Comparison of ENCODE assay signal across 2 cellular contexts in genomic region chr19:53112286-53112685, GRCh38.
TF ChIP-seq lines count a peak whose summit lies in the region.

No MANE protein-coding gene starts in this region.

TF ChIP-seq in IMR-90, 13 proteins besides CTCF, POLR2A, EP300 and RAD21 (continued from another document):
- TF ChIP-seq USF2 (IDR thresholded peaks at IDR 0.05; ENCODE audit: low read depth, low read length) (no peak), NFE2L2 (IDR thresholded peaks at IDR 0.05; ENCODE audit: low read depth, low read length) (no peak), CHD1 (IDR thresholded peaks at IDR 0.05; ENCODE audit: low read depth, low read length) (no peak), BHLHE40 (IDR thresholded peaks at IDR 0.05; ENCODE audit: low read depth, low read length) (no peak), CEBPB (IDR thresholded peaks at IDR 0.05; ENCODE audit: low read depth, low read length) (no peak), MXI1 (IDR thresholded peaks at IDR 0.05; ENCODE audit: borderline replicate concordance, low read depth, low read length) (no peak), FOS (IDR thresholded peaks at IDR 0.05; ENCODE audit: low read depth, low read length) (no peak), RFX5 (IDR thresholded peaks at IDR 0.05; ENCODE audit: low read depth, low read length) (no peak), MAFK (IDR thresholded peaks at IDR 0.05; ENCODE audit: low read depth, low read length) (no peak), SMC3 (IDR thresholded peaks at IDR 0.05; ENCODE audit: low read depth, low read length) (no peak), ELK1 (IDR thresholded peaks at IDR 0.05; ENCODE audit: borderline replicate concordance, low read depth, low read length) (no peak), MAZ (IDR thresholded peaks at IDR 0.05; ENCODE audit: borderline replicate concordance, low read depth, low read length) (no peak)
TF ChIP-seq in IMR-90: peak in this region for 0.

TF ChIP-seq in SK-N-SH, 30 proteins besides CTCF, POLR2A, EP300 and RAD21 (continued from another document):
- TF ChIP-seq REST (IDR thresholded peaks at IDR 0.05; ENCODE audit: low read depth, low read length) (no peak), EZH2phosphoT487 (IDR thresholded peaks at IDR 0.05; ENCODE audit: borderline replicate concordance, low read depth) (no peak), USF1 (IDR thresholded peaks at IDR 0.05; ENCODE audit: borderline replicate concordance, low read depth) (no peak), POLR2AphosphoS5 (IDR thresholded peaks at IDR 0.05; ENCODE audit: low read depth, low read length) (no peak), NRF1 (IDR thresholded peaks at IDR 0.05; ENCODE audit: low read depth, low read length) (no peak), MAX (IDR thresholded peaks at IDR 0.05; ENCODE audit: low read depth) (no peak), RFX5 (IDR thresholded peaks at IDR 0.05; ENCODE audit: low read length) (no peak), PBX3 (IDR thresholded peaks at IDR 0.05) (no peak), IRF3 (IDR thresholded peaks at IDR 0.05; ENCODE audit: low read depth, low read length) (no peak), SMC3 (IDR thresholded peaks at IDR 0.05; ENCODE audit: low read depth, low read length) (no peak), JUND (IDR thresholded peaks at IDR 0.05) (no peak), GABPA (IDR thresholded peaks at IDR 0.05; ENCODE audit: low read depth) (no peak), TAF1 (IDR thresholded peaks at IDR 0.05; ENCODE audit: borderline replicate concordance, low read depth, low read length) (no peak)
